Comparison of ENCODE assay signal across 1 cellular context in genomic region chr1:116679828-116680628, GRCh38.
TF ChIP-seq lines count a peak whose summit lies in the region.

No MANE protein-coding gene starts in this region.

TF ChIP-seq in K562, 482 proteins besides CTCF, POLR2A, EP300 and RAD21 (continued from another document and continues in another):
- TF ChIP-seq PBX2 (CRISPR knock-in tag; IDR thresholded peaks at IDR 0.05; ENCODE audit: low read depth) (no peak), PBX2 (tag; conservative IDR thresholded peaks at IDR 0.05; ENCODE audit: low read depth) (peak; percentile 49), ASH1L (IDR thresholded peaks at IDR 0.05; ENCODE audit: borderline replicate concordance, low read depth, partially characterized antibody) (no peak), RFX5 (IDR thresholded peaks at IDR 0.05; ENCODE audit: low read depth, low read length) (no peak), ZNF561 (CRISPR knock-in tag; conservative IDR thresholded peaks at IDR 0.05) (no peak), BCL6 (CRISPR knock-in tag; IDR thresholded peaks at IDR 0.05) (no peak), CSDE1 (IDR thresholded peaks at IDR 0.05) (0 out of 4 replicates have a peak, but pooled peaks of 1 of the 2 experiments have one; percentile 11), NCOR1 (IDR thresholded peaks at IDR 0.05) (peak; percentile 79), FOXA3 (CRISPR knock-in tag; conservative IDR thresholded peaks at IDR 0.05 in 1 of 2, IDR thresholded peaks at IDR 0.05 in 1 of 2) (0 out of 4 replicates have a peak, but pooled peaks of 1 of the 2 experiments have one; percentile 8), TSC22D4 (tag; IDR thresholded peaks at IDR 0.05) (no peak), TEAD2 (tag; IDR thresholded peaks at IDR 0.05) (no peak), ZNF780A (CRISPR knock-in tag; IDR thresholded peaks at IDR 0.05) (no peak), DACH1 (IDR thresholded peaks at IDR 0.05; ENCODE audit: partially characterized antibody) (no peak), TAL1 (IDR thresholded peaks at IDR 0.05) (peak; percentile 79; the same call in 1 of the 2 replicates), ZNF764 (CRISPR knock-in tag; IDR thresholded peaks at IDR 0.05; ENCODE audit: low read depth) (0 out of 2 replicates have a peak, but pooled peaks have one; percentile 21), ZNF134 (CRISPR knock-in tag; conservative IDR thresholded peaks at IDR 0.05) (no peak), FOXJ2 (tag; IDR thresholded peaks at IDR 0.05) (no peak), POLR3A (IDR thresholded peaks at IDR 0.05; ENCODE audit: borderline replicate concordance, extremely low read depth, insufficient read depth, insufficient read length) (no peak), ELK3 (CRISPR knock-in tag; IDR thresholded peaks at IDR 0.05) (no peak), PCBP2 (IDR thresholded peaks at IDR 0.05; ENCODE audit: low read depth, low read length, poor library complexity, severe bottlenecking) (no peak), RCOR1 (IDR thresholded peaks at IDR 0.05; ENCODE audit: borderline replicate concordance in 1 of 2, low read depth in 2 of 2, low read length in 2 of 2) (peak; percentile 39 to 80; a peak in 2 of 4 replicates), RFX7 (CRISPR knock-in tag; IDR thresholded peaks at IDR 0.05) (no peak), BHLHE40 (IDR thresholded peaks at IDR 0.05; ENCODE audit: low read length) (0 out of 2 replicates have a peak, but pooled peaks have one; percentile 6), MYNN (IDR thresholded peaks at IDR 0.05) (peak; percentile 52; the same call in 1 of the 2 replicates), MYNN (CRISPR knock-in tag; IDR thresholded peaks at IDR 0.05) (no peak), NFIX (CRISPR knock-in tag; IDR thresholded peaks at IDR 0.05; ENCODE audit: low read depth) (no peak), BRF2 (IDR thresholded peaks at IDR 0.05; ENCODE audit: borderline replicate concordance, insufficient read depth, insufficient read length) (no peak), ZEB2 (IDR thresholded peaks at IDR 0.05) (no peak), ATF4 (CRISPR knock-in tag; IDR thresholded peaks at IDR 0.05) (0 out of 2 replicates have a peak, but pooled peaks have one; percentile 23), ZNF23 (CRISPR knock-in tag; IDR thresholded peaks at IDR 0.05) (0 out of 2 replicates have a peak, but pooled peaks have one; percentile 23), ZSCAN32 (CRISPR knock-in tag; IDR thresholded peaks at IDR 0.05) (no peak), E2F4 (CRISPR knock-in tag; IDR thresholded peaks at IDR 0.05; ENCODE audit: low read depth) (no peak), SETDB1 (IDR thresholded peaks at IDR 0.05; ENCODE audit: low read length) (no peak), ZNF263 (CRISPR knock-in tag; IDR thresholded peaks at IDR 0.05; ENCODE audit: borderline replicate concordance) (peak; percentile 9; the same call in 1 of the 2 replicates), MLX (CRISPR knock-in tag; conservative IDR thresholded peaks at IDR 0.05) (no peak), NR0B1 (IDR thresholded peaks at IDR 0.05; ENCODE audit: partially characterized antibody) (no peak), ZNF586 (CRISPR knock-in tag; conservative IDR thresholded peaks at IDR 0.05) (no peak), HDAC1 (IDR thresholded peaks at IDR 0.05) (peak in 1 of 2 experiments; percentile 60; a peak in 2 of 4 replicates), SMAD3 (CRISPR knock-in tag; conservative IDR thresholded peaks at IDR 0.05) (no peak), ZNF589 (CRISPR knock-in tag; IDR thresholded peaks at IDR 0.05; ENCODE audit: low read depth) (peak; percentile 12; the same call in 1 of the 2 replicates), CBX1 (IDR thresholded peaks at IDR 0.05; ENCODE audit: low read depth) (0 out of 2 replicates have a peak, but pooled peaks have one; percentile 29), MITF (IDR thresholded peaks at IDR 0.05) (0 out of 2 replicates have a peak, but pooled peaks have one; percentile 28), ZBTB12 (CRISPR knock-in tag; IDR thresholded peaks at IDR 0.05) (0 out of 2 replicates have a peak, but pooled peaks have one; percentile 6), E2F8 (IDR thresholded peaks at IDR 0.05; ENCODE audit: low read depth, partially characterized antibody) (no peak), TRIM24 (IDR thresholded peaks at IDR 0.05) (peak in 1 of 2 experiments; percentile 62; a peak in 1 of 4 replicates), ZBTB17 (CRISPR knock-in tag; IDR thresholded peaks at IDR 0.05) (no peak), CAMTA2 (CRISPR knock-in tag; conservative IDR thresholded peaks at IDR 0.05) (no peak), TCF7 (IDR thresholded peaks at IDR 0.05; ENCODE audit: borderline replicate concordance) (no peak), TBP (optimal IDR thresholded peaks at IDR 0.05; ENCODE audit: low read depth, low read length) (peak; percentile 64)
